18 cellular contexts compared by ENCODE assay signal in the genomic region with DNA sequence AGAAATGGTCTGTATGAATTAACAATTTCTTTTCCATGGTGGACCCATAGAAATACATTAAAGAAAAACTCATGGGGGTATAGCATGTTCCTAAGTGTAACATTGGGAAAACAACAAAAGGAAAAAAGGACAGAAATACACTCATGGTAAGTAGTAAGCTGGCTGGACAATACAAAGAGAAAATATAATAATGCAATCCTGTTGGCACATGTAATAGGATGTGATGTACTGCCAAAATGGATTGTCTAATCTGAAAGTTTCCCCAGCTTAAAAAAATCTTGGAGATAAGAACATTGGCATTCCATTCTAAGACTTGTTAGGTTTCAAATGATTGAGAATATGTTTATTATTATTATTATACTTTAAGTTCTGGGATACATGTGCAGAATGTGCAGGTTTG.
A peak's percentile ranks its signal among the peaks of the same experiment; 100 is the strongest.
DNase-seq lines count a peak whose midpoint lies in the region; ATAC-seq and TF ChIP-seq lines count a peak whose summit lies in the region.
"Had no signal": no experiment of that assay in that cellular context is flagged by ENCODE, and none has a peak within 500 bp of the region (broad histone marks: within the 10 kb centered on the region; RNA-seq: fewer than 3 reads in every experiment).

No MANE protein-coding gene starts in this region.

- H3K9me3 Mint-ChIP-seq in effector memory CD8-positive, alpha-beta T cell: peaks cover 0 to 3% of the 10 kb centered on the region in 2 donors
- H3K9me3 Mint-ChIP-seq: type B pancreatic cell had no signal

- H3K27ac ChIP-seq in right atrium auricular region (peak overlapping the region in 1 of 2 donors; percentile 91), upper lobe of left lung (peak overlapping the region; percentile 24 to 62 (median 47))
- H3K27ac ChIP-seq: SJSA1, skin epidermis had no signal

- TF ChIP-seq CTCF in right atrium auricular region (IDR thresholded peaks at IDR 0.05) (no peak), upper lobe of left lung (IDR thresholded peaks at IDR 0.05) (no peak)

- peaks cover 30 to 61% of the 10 kb centered on the region in 2 donors for H3K4me1 Mint-ChIP-seq in effector memory CD8-positive, alpha-beta T cell (ENCODE audit: low read depth in 2 of 2)

- H3K27me3 ChIP-seq in right atrium auricular region: no peaks in the 10 kb centered on the region
- H3K27me3 ChIP-seq in upper lobe of left lung: no peaks in the 10 kb centered on the region
- H3K27me3 ChIP-seq: SJSA1 had no signal

- no peak for TF ChIP-seq EP300 in upper lobe of left lung (IDR thresholded peaks at IDR 0.05)

- H3K4me1 ChIP-seq in right atrium auricular region (peaks cover 0 to 92% of the 10 kb centered on the region in 2 donors), upper lobe of left lung (peaks cover 49 to 86% (median 64%) of the 10 kb centered on the region in 4 donors)

- no peaks in the 10 kb centered on the region for H3K27me3 Mint-ChIP-seq in effector memory CD8-positive, alpha-beta T cell
- H3K27me3 Mint-ChIP-seq: type B pancreatic cell had no signal

- no peaks in the 10 kb centered on the region for H3K9me3 ChIP-seq in right atrium auricular region
- H3K9me3 ChIP-seq in upper lobe of left lung: no peaks in the 10 kb centered on the region
- H3K9me3 ChIP-seq: SJSA1 had no signal

- TF ChIP-seq POLR2A in upper lobe of left lung (IDR thresholded peaks at IDR 0.05): no peak

- DNase-seq in Right ventricle myocardium superior (no peak), right atrium auricular region (ENCODE audit: low spot score) (no peak), lung microvascular endothelial cell (ENCODE audit: low read depth in 2 of 2) (peak; percentile 29 to 67), upper lobe of left lung (no peak), mucosa of gallbladder (ENCODE audit: low spot score) (no peak)
- no peak for DNase-seq in effector memory CD8-positive, alpha-beta T cell
- DNase-seq: activated CD4-positive, alpha-beta T cell treated with anti-CD3 and anti-CD28 coated beads for 4 hours; activated T-cell treated with anti-CD3 and anti-CD28 coated beads, Interleukin-2, amount 50 U/mL, for 1 hour; COR-L47; mesenchymal stem cell; NCI-H187 treated with DMSO at 0.1 percent for 48 hours; NCI-H526; T1000 had no signal

- no peaks in the 10 kb centered on the region for H3K36me3 ChIP-seq in right atrium auricular region
- peaks cover 0 to 11% (median 1%) of the 10 kb centered on the region in 4 donors for H3K36me3 ChIP-seq in upper lobe of left lung

- no peak overlapping the region for H3K4me3 ChIP-seq in right atrium auricular region
- H3K4me3 ChIP-seq in upper lobe of left lung: no peak overlapping the region
- H3K4me3 ChIP-seq: SJSA1, skin epidermis had no signal

- H3K36me3 Mint-ChIP-seq in effector memory CD8-positive, alpha-beta T cell (ENCODE audit: insufficient read depth): peaks cover 38% of the 10 kb centered on the region

- no peak overlapping the region for H3K4me3 Mint-ChIP-seq in effector memory CD8-positive, alpha-beta T cell
- H3K4me3 Mint-ChIP-seq: type B pancreatic cell had no signal

- peak overlapping the region; percentile 33 to 64 for H3K27ac Mint-ChIP-seq in effector memory CD8-positive, alpha-beta T cell
- H3K27ac Mint-ChIP-seq: type B pancreatic cell had no signal

- intact Hi-C loops in Right ventricle myocardium superior (cut with DNase I): no loop called here

- ATAC-seq in Right ventricle myocardium superior (ENCODE audit: poor library complexity) (peak; percentile 30), upper lobe of left lung (ENCODE audit: low FRiP score in 2 of 2) (peak in 1 of 2 donors; percentile 54), GM18520 (IDR thresholded peaks at IDR 0.05; ENCODE audit: unreplicated experiment) (no peak), HG02588 (IDR thresholded peaks at IDR 0.05; ENCODE audit: unreplicated experiment) (no peak)
- ATAC-seq in effector memory CD8-positive, alpha-beta T cell (replicated peaks): no peak

Comparison
In these comparisons a context has a peak if more than half of its experiments do, and no peak if none do; other contexts are left out.
1. DNase-seq: peak in lung microvascular endothelial cell (2 of 2); none in Right ventricle myocardium superior (single experiment), right atrium auricular region (single experiment), effector memory CD8-positive, alpha-beta T cell (0 of 3), upper lobe of left lung (0 of 2) and mucosa of gallbladder (single experiment).